Comparison of ENCODE assay signal across 1 cellular context in the genomic region with DNA sequence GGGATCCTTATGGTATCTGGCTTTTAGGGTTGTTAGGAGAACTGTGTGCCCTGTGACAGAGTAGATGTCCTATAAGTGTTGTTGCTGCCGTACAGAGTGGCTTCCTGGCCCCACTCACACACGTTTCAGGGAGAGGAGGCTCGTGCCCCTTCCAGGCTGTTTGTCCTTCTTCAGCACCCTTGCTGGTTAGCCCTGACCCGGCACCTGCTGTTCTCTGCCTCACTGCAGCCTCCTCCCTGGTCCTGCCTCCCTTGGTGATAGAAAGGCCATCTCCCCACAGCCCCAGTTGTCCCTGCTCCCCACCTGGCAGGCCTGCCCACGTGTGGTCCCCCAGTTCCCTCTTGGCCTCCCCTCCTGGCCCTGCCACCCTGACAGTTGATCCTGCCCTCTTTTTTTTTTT.
TF ChIP-seq lines count a peak whose summit lies in the region.

No MANE protein-coding gene starts in this region.

TF ChIP-seq in IMR-90, 13 proteins besides CTCF, POLR2A, EP300 and RAD21:
- no peak for TF ChIP-seq RFX5 (IDR thresholded peaks at IDR 0.05; ENCODE audit: low read depth, low read length)
- no peak for TF ChIP-seq CEBPB (IDR thresholded peaks at IDR 0.05; ENCODE audit: low read depth, low read length)
- TF ChIP-seq SMC3 (IDR thresholded peaks at IDR 0.05; ENCODE audit: low read depth, low read length): no peak
- TF ChIP-seq CHD1 (IDR thresholded peaks at IDR 0.05; ENCODE audit: low read depth, low read length): no peak
- TF ChIP-seq MAZ (IDR thresholded peaks at IDR 0.05; ENCODE audit: borderline replicate concordance, low read depth, low read length): no peak
- TF ChIP-seq, protein P1, sequence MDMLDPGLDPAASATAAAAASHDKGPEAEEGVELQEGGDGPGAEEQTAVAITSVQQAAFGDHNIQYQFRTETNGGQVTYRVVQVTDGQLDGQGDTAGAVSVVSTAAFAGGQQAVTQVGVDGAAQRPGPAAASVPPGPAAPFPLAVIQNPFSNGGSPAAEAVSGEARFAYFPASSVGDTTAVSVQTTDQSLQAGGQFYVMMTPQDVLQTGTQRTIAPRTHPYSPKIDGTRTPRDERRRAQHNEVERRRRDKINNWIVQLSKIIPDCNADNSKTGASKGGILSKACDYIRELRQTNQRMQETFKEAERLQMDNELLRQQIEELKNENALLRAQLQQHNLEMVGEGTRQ (IDR thresholded peaks at IDR 0.05; ENCODE audit: low read depth, low read length): no peak
- TF ChIP-seq BHLHE40 (IDR thresholded peaks at IDR 0.05; ENCODE audit: low read depth, low read length): no peak
- TF ChIP-seq FOS (IDR thresholded peaks at IDR 0.05; ENCODE audit: low read depth, low read length): no peak
- no peak for TF ChIP-seq MAFK (IDR thresholded peaks at IDR 0.05; ENCODE audit: low read depth, low read length)
- TF ChIP-seq RCOR1 (IDR thresholded peaks at IDR 0.05; ENCODE audit: insufficient replicate concordance, low read length): no peak
